In the genomic region with DNA sequence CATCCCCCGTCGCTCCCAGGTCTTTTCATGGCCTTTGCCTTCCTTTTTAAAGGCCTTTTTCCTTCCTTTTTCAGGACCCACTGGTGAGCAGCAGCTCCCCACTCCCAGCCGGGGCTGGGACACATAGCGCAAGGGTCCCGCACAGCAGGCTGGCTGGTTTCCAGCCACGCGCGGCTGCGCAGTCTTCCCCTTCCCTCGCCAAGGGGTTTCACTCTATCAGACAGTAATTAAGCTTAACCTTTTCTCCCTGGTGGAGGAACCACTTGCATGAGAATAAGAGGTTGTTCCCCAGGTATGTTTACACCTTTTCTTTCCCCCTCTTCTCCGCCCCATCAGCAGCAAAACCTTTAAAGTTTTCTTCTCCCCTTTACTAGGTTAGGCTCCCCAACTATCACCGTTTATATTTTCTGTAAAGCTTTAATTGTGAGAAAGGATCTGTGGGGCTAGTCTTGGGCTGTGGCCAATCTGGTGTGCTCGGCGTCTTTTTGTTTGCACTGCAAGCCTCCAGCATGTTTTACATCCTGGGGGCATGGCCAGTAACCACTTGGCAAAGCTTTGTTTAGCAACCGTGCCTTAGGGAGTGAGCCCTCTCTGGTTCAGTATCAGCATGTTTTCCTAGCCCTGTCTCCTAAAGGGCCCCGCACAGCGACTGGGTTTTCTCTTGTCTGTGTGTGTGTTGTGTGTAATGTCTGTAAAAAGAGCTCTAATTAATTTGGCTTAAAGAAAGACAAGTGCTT, we compare ENCODE assay signal across 8 cellular contexts.
DNase-seq lines count a peak whose midpoint lies in the region; ATAC-seq, FAIRE-seq and TF ChIP-seq lines count a peak whose summit lies in the region.

No MANE protein-coding gene starts in this region.

- H4K20me1 ChIP-seq in HepG2 (ENCODE audit: insufficient read depth, low read length) (no peaks in the 10 kb centered on the region), OCI-LY7 (ENCODE audit: insufficient read depth, low read length) (no peaks in the 10 kb centered on the region)

- CTCF ChIA-PET in HepG2 (lab: Yijun Ruan, JAX; ENCODE audit: low intra/inter-chr PET ratio, low total read pairs), result no interaction called here
- CTCF ChIA-PET in OCI-LY7 (lab: Charles Lee; ENCODE audit: unreplicated experiment), result no interaction called here

- in situ Hi-C loops in brain microvascular endothelial cell (cut with HindIII; ENCODE audit: low pct_ligation_motif_present, low sequenced_read_pairs) (no loop called here), HepG2 (cut with HindIII; ENCODE audit: extremely low pct_ligation_motif_present, low pct_unique_long_range_greater_than_20kb) (no loop called here)

- BruUV-seq in HepG2 (replicated peaks; lab: Mats Ljungman, UMichigan) (no TSS peak), OCI-LY7 (replicated peaks; lab: Mats Ljungman, UMichigan) (no TSS peak)

- no peak for TF ChIP-seq CTCF in 22Rv1 (IDR thresholded peaks at IDR 0.05)
- no peak for TF ChIP-seq CTCF in brain microvascular endothelial cell (IDR thresholded peaks at IDR 0.05; ENCODE audit: low read depth, low read length, missing control alignments)
- TF ChIP-seq CTCF in HepG2 (CRISPR knock-in tag; IDR thresholded peaks at IDR 0.05), result no peak
- no peak for TF ChIP-seq CTCF in OCI-LY7 (conservative IDR thresholded peaks at IDR 0.05; ENCODE audit: low read length)

- TF ChIP-seq EP300 in HepG2 (IDR thresholded peaks at IDR 0.05; ENCODE audit: low read depth in 2 of 2, low read length in 2 of 2) (no peak), HepG2 (CRISPR knock-in tag; IDR thresholded peaks at IDR 0.05; ENCODE audit: borderline replicate concordance) (no peak)

- POLR2A ChIA-PET in HepG2 (lab: Yijun Ruan, JAX), result no interaction called here
- POLR2A ChIA-PET in OCI-LY7 (lab: Charles Lee), result interaction anchor here (0.6 kb wide), 1 partner anchor 381 kb away, joined by 6 read pairs; no protein-coding TSS in a partner anchor

- H3K9me3 ChIP-seq in HepG2 (ENCODE audit: low read length) (no peaks in the 10 kb centered on the region), OCI-LY7 (ENCODE audit: low read length) (no peaks in the 10 kb centered on the region)

- H2AFZ ChIP-seq in HepG2 (ENCODE audit: low read length) (no peak overlapping the region), OCI-LY7 (ENCODE audit: low read length) (no peak overlapping the region)

- ATAC-seq in HepG2 (peak; percentile 94), HG03159 (IDR thresholded peaks at IDR 0.05; ENCODE audit: unreplicated experiment) (no peak)

- no peak for FAIRE-seq in HepG2 (lab: Jason Lieb, UNC)

- H3K4me2 ChIP-seq in HepG2 (ENCODE audit: low read depth, low read length) (peak overlapping the region; percentile 45), OCI-LY7 (ENCODE audit: low read length) (no peak overlapping the region)

- H3K36me3 ChIP-seq in brain microvascular endothelial cell (replicated peaks) (no peaks in the 10 kb centered on the region), HepG2 (replicated peaks in 1 of 2; ENCODE audit: control insufficient read depth in 1 of 2, insufficient read depth in 2 of 2, low read length in 2 of 2) (no peaks in the 10 kb centered on the region), OCI-LY7 (ENCODE audit: insufficient read depth, low read length) (no peaks in the 10 kb centered on the region)

- no peak overlapping the region for H3K9ac ChIP-seq in HepG2 (ENCODE audit: insufficient read depth, low read depth, low read length)

- H3K27ac ChIP-seq in 22Rv1, result peak overlapping the region; percentile 52
- H3K27ac ChIP-seq in brain microvascular endothelial cell, result no peak overlapping the region
- no peak overlapping the region for H3K27ac ChIP-seq in HepG2 (ENCODE audit: extremely low read length, insufficient read depth, low read length)
- no peak overlapping the region for H3K27ac ChIP-seq in OCI-LY7 (ENCODE audit: low read depth, low read length, poor library complexity, severe bottlenecking)

- intact Hi-C loops in HepG2 (cut with micrococcal nuclease; ENCODE audit: unreplicated experiment) (no loop called here), OCI-LY7 (cut with micrococcal nuclease; ENCODE audit: unreplicated experiment) (no loop called here)

- no peaks in the 10 kb centered on the region for H3K9me2 ChIP-seq in OCI-LY7 (ENCODE audit: insufficient read depth, low read length)

- WGBS in HepG2 (ENCODE audit: low lambda C conversion rate), result 48% methylated on average over 17 of the region's 17 CpGs

- DNase-seq in NCI-H1092 (lab: John Stamatoyannopoulos, UW) (peak; percentile 90), brain microvascular endothelial cell (no peak), HepG2 (ENCODE audit: low spot score) (peak; percentile 13), OCI-LY7 (ENCODE audit: low spot score) (no peak), UCSD-AML1 (lab: John Stamatoyannopoulos, UW; ENCODE audit: unreplicated experiment) (no peak), inferior parietal cortex (ENCODE audit: extremely low spot score) (no peak)

- TF ChIP-seq RAD21 in HepG2 (CRISPR knock-in tag; IDR thresholded peaks at IDR 0.05), result no peak

- H3K4me1 ChIP-seq in HepG2 (ENCODE audit: insufficient read depth, low read length), result peaks cover 39% of the 10 kb centered on the region
- no peaks in the 10 kb centered on the region for H3K4me1 ChIP-seq in OCI-LY7 (ENCODE audit: insufficient read depth, low read length, poor library complexity, severe bottlenecking)

- no peaks in the 10 kb centered on the region for H3K27me3 ChIP-seq in brain microvascular endothelial cell (replicated peaks)
- no peaks in the 10 kb centered on the region for H3K27me3 ChIP-seq in HepG2 (ENCODE audit: control insufficient read depth in 1 of 2, insufficient read depth in 2 of 2, low read length in 2 of 2)

- H3K4me3 ChIP-seq in brain microvascular endothelial cell (ENCODE audit: low read depth, low read length) (peak overlapping the region; percentile 50), HepG2 (replicated peaks in 1 of 3; ENCODE audit: insufficient read depth in 1 of 3, low read depth in 2 of 3, low read length in 3 of 3) (peak overlapping the region in 1 of 3 experiments; percentile 8; a peak in 1 of 6 replicates), OCI-LY7 (ENCODE audit: low read depth, low read length, poor library complexity, severe bottlenecking) (no peak overlapping the region)

- TF ChIP-seq POLR2A in HepG2 (IDR thresholded peaks at IDR 0.05; ENCODE audit: insufficient read depth in 1 of 2, low read depth in 2 of 2, low read length in 2 of 2), result no peak

- no peaks in the 10 kb centered on the region for H3K79me2 ChIP-seq in HepG2 (ENCODE audit: insufficient read depth, low read length)
- no peaks in the 10 kb centered on the region for H3K79me2 ChIP-seq in OCI-LY7 (ENCODE audit: insufficient read depth, low read depth, low read length)

TF ChIP-seq in HepG2, 621 proteins besides CTCF, POLR2A, EP300 and RAD21 (continues in another document):
- TF ChIP-seq ZSCAN12 (CRISPR knock-in tag; IDR thresholded peaks at IDR 0.05), result no peak
- TF ChIP-seq, protein P1, sequence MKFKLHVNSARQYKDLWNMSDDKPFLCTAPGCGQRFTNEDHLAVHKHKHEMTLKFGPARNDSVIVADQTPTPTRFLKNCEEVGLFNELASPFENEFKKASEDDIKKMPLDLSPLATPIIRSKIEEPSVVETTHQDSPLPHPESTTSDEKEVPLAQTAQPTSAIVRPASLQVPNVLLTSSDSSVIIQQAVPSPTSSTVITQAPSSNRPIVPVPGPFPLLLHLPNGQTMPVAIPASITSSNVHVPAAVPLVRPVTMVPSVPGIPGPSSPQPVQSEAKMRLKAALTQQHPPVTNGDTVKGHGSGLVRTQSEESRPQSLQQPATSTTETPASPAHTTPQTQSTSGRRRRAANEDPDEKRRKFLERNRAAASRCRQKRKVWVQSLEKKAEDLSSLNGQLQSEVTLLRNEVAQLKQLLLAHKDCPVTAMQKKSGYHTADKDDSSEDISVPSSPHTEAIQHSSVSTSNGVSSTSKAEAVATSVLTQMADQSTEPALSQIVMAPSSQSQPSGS (CRISPR knock-in tag; IDR thresholded peaks at IDR 0.05), result no peak
- TF ChIP-seq RBM22 (optimal IDR thresholded peaks at IDR 0.05; ENCODE audit: low read length), result no peak
- TF ChIP-seq ZMAT3 (CRISPR knock-in tag; conservative IDR thresholded peaks at IDR 0.05), result no peak
- no peak for TF ChIP-seq ZNF761 (CRISPR knock-in tag; conservative IDR thresholded peaks at IDR 0.05)
- TF ChIP-seq CREM (IDR thresholded peaks at IDR 0.05), result no peak
- TF ChIP-seq CREM (CRISPR knock-in tag; IDR thresholded peaks at IDR 0.05), result no peak
- no peak for TF ChIP-seq ZNF674 (CRISPR knock-in tag; IDR thresholded peaks at IDR 0.05; ENCODE audit: low read depth)
- no peak for TF ChIP-seq ZFP36L2 (CRISPR knock-in tag; IDR thresholded peaks at IDR 0.05)
- no peak for TF ChIP-seq ZFYVE20 (CRISPR knock-in tag; IDR thresholded peaks at IDR 0.05; ENCODE audit: borderline replicate concordance, low read depth)
- TF ChIP-seq SNAPC2 (CRISPR knock-in tag; IDR thresholded peaks at IDR 0.05), result no peak
- no peak for TF ChIP-seq PCBP2 (optimal IDR thresholded peaks at IDR 0.05; ENCODE audit: low read depth, low read length, poor library complexity, severe bottlenecking)
- TF ChIP-seq, protein P2, sequence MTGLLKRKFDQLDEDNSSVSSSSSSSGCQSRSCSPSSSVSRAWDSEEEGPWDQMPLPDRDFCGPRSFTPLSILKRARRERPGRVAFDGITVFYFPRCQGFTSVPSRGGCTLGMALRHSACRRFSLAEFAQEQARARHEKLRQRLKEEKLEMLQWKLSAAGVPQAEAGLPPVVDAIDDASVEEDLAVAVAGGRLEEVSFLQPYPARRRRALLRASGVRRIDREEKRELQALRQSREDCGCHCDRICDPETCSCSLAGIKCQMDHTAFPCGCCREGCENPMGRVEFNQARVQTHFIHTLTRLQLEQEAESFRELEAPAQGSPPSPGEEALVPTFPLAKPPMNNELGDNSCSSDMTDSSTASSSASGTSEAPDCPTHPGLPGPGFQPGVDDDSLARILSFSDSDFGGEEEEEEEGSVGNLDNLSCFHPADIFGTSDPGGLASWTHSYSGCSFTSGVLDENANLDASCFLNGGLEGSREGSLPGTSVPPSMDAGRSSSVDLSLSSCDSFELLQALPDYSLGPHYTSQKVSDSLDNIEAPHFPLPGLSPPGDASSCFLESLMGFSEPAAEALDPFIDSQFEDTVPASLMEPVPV (CRISPR knock-in tag; IDR thresholded peaks at IDR 0.05), result no peak
- no peak for TF ChIP-seq NR2F2 (IDR thresholded peaks at IDR 0.05; ENCODE audit: borderline replicate concordance, low read depth)
- no peak for TF ChIP-seq TCF7L2 (IDR thresholded peaks at IDR 0.05; ENCODE audit: low read depth, low read length)

Comparison
In these comparisons a context has a peak if more than half of its experiments do, and no peak if none do; other contexts are left out.
1. DNase-seq: peak in NCI-H1092 (single experiment) and HepG2 (single experiment); none in brain microvascular endothelial cell (single experiment), OCI-LY7 (single experiment), UCSD-AML1 (single experiment) and inferior parietal cortex (single experiment).